Comparison of ENCODE assay signal across 22 cellular contexts in the genomic region with DNA sequence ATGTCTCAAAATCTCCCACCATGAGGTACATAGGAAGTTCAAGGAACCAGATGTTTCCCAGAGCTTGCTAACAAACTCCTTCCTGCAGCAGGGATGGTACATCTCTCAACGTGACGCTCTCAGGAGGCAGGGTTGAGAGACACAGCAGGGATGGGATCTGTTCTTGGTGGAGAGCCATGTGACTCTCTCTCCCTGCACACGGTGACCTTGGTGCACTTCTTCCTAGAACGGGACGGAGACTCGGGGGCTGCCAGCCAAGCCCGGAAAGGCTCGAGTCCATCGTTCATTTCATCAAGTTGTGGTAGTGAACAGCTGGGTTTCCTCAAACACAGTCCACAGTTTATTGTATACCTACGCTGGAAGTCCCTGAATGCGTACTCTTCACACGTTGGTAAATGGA.
A peak's percentile ranks its signal among the peaks of the same experiment; 100 is the strongest.
DNase-seq lines count a peak whose midpoint lies in the region; ATAC-seq and TF ChIP-seq lines count a peak whose summit lies in the region.
"Had no signal": no experiment of that assay in that cellular context is flagged by ENCODE, and none has a peak within 500 bp of the region (broad histone marks: within the 10 kb centered on the region; RNA-seq: fewer than 3 reads in every experiment).

No MANE protein-coding gene starts in this region.

- WGBS in esophagus muscularis mucosa: 10% methylated on average over 12 of the region's 12 CpGs

- TF ChIP-seq POLR2A in esophagus muscularis mucosa (IDR thresholded peaks at IDR 0.05; ENCODE audit: low read depth): no peak

- H3K27ac ChIP-seq in esophagus muscularis mucosa (replicated peaks in 1 of 4): no peak overlapping the region
- H3K27ac ChIP-seq: colonic mucosa, foreskin keratinocyte, pancreas had no signal

- DNase-seq in UCSD-AML1 (lab: John Stamatoyannopoulos, UW; ENCODE audit: unreplicated experiment) (peak; percentile 56), esophagus muscularis mucosa (ENCODE audit: extremely low spot score) (peak; percentile 91), left lobe of liver (ENCODE audit: low spot score) (no peak), smooth muscle cell of the brain vasculature (ENCODE audit: low read depth, low spot score) (peak; percentile 56), NCI-H345 treated with DMSO at 0.1 percent for 48 hours (lab: John Stamatoyannopoulos, UW; ENCODE audit: unreplicated experiment) (no peak), NCI-H345 (lab: John Stamatoyannopoulos, UW) (no peak), middle frontal gyrus (ENCODE audit: extremely low spot score, low spot score) (no peak)
- DNase-seq: activated naive CD8-positive, alpha-beta T cell treated with anti-CD3 and anti-CD28 coated beads for 36 hours; CD8-positive, alpha-beta T cell; colonic mucosa; foreskin keratinocyte; GF-D8; H9; mesendoderm; MG63; natural killer cell; NCI-H146; pancreas; SK-N-SH; stimulated activated CD4-positive, alpha-beta T cell treated with anti-CD3 and anti-CD28 coated beads, Interleukin-2, amount 100 ng/mL, for 24 hours had no signal

- peaks cover 0 to 4% (median 0%) of the 10 kb centered on the region in 4 donors for H3K27me3 ChIP-seq in esophagus muscularis mucosa
- H3K27me3 ChIP-seq: colonic mucosa, pancreas had no signal

- intact Hi-C loops in esophagus muscularis mucosa (cut with DNase I): no loop called here

- H3K4me1 ChIP-seq in esophagus muscularis mucosa: no peaks in the 10 kb centered on the region
- H3K4me1 ChIP-seq: colonic mucosa, pancreas had no signal

- no peak overlapping the region for H3K4me3 ChIP-seq in esophagus muscularis mucosa
- H3K4me3 ChIP-seq: colonic mucosa, K562, MG63, pancreas had no signal

- TF ChIP-seq EP300 in esophagus muscularis mucosa (IDR thresholded peaks at IDR 0.05): no peak

- peak; percentile 29 for ATAC-seq in left lobe of liver
- ATAC-seq: CD8-positive, alpha-beta T cell; foreskin keratinocyte; K562; natural killer cell; pancreas; stimulated activated effector memory CD8-positive, alpha-beta T cell treated with anti-CD3 and anti-CD28 coated beads, Interleukin-12 subunit alpha, Interleukin-12 subunit beta, amount 100 ng/mL, for 72 hours had no signal

- no peaks in the 10 kb centered on the region for H3K36me3 ChIP-seq in esophagus muscularis mucosa
- H3K36me3 ChIP-seq: colonic mucosa, MG63, pancreas had no signal

- no peak for TF ChIP-seq CTCF in esophagus muscularis mucosa (IDR thresholded peaks at IDR 0.05)

- no peaks in the 10 kb centered on the region for H3K9me3 ChIP-seq in esophagus muscularis mucosa
- H3K9me3 ChIP-seq: colonic mucosa, MG63, pancreas, SK-N-SH had no signal

Comparison
In these comparisons a context has a peak if more than half of its experiments do, and no peak if none do; other contexts are left out.
1. DNase-seq: peak in UCSD-AML1 (single experiment), esophagus muscularis mucosa (single experiment) and smooth muscle cell of the brain vasculature (single experiment); none in left lobe of liver (single experiment), NCI-H345 treated with DMSO at 0.1 percent for 48 hours (single experiment), NCI-H345 (single experiment) and middle frontal gyrus (single experiment).